Comparison of ENCODE assay signal across 8 cellular contexts in the genomic region with DNA sequence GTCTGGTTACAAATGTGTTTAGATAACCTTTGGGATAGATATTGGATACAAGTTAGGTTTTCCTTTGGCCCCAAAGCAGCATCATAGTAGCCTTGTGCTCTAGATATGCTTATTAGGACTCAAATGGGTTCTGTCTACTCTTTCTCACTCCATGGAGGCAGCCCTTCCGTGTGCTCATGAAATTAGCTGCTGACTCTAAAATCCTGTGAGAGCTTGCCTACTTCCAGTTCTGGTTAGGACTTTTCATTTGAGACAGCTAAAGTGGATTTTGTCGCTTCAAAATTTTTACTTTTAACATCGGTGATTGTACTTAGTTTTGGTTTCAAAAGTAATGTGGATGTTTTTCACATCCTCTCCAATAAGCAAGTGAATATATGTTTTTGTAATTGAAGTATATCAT. TPM values are rescaled to one million over a fixed set of nuclear protein-coding genes. Genes with fewer than 3 reads are reported as not detected.
DNase-seq lines count a peak whose midpoint lies in the region; ATAC-seq and TF ChIP-seq lines count a peak whose summit lies in the region.

No MANE protein-coding gene starts in this region.

- TF ChIP-seq CTCF in SK-N-SH (IDR thresholded peaks at IDR 0.05) (no peak), adrenal gland (IDR thresholded peaks at IDR 0.05) (no peak)

- H3K4me2 ChIP-seq in SK-N-SH: peak overlapping the region; percentile 88

- ATAC-seq in SK-N-SH treated with all-trans-retinoic acid at 6 μM for 48 hours (no peak), HG03159 (IDR thresholded peaks at IDR 0.05; ENCODE audit: unreplicated experiment) (no peak), GM21390 (IDR thresholded peaks at IDR 0.05; ENCODE audit: unreplicated experiment) (no peak)

- peaks cover 59% of the 10 kb centered on the region for H3K79me2 ChIP-seq in SK-N-SH (ENCODE audit: insufficient read depth)

- POLR2A ChIA-PET in SK-N-SH (lab: Yijun Ruan, JAX): interaction anchor here (0.6 kb wide), 1 partner anchor 74 kb away, joined by 3 read pairs; no protein-coding TSS in a partner anchor

- no peak for TF ChIP-seq EP300 in SK-N-SH (IDR thresholded peaks at IDR 0.05; ENCODE audit: borderline replicate concordance in 1 of 2, low read depth in 1 of 2, low read length in 1 of 2)

- 47% methylated on average over 3 of the region's 3 CpGs for WGBS in SK-N-SH (ENCODE audit: low lambda C conversion rate)
- whole genome bisulfite sequencing in adrenal gland, 4 donors: 31 to 42% (median 41%) methylated on average over 3 of the region's 3 CpGs

- TF ChIP-seq RAD21 in SK-N-SH (IDR thresholded peaks at IDR 0.05; ENCODE audit: low read length): no peak

- peaks cover 31 to 45% of the 10 kb centered on the region in 2 experiments for H3K36me3 ChIP-seq in SK-N-SH (replicated peaks in 1 of 2; ENCODE audit: control insufficient read depth in 1 of 2, insufficient read depth in 2 of 2, low read length in 1 of 2)
- peaks cover 0 to 17% of the 10 kb centered on the region in 2 donors for H3K36me3 ChIP-seq in adrenal gland (replicated peaks in 1 of 2)
- H3K36me3 ChIP-seq in subcutaneous abdominal adipose tissue (ENCODE audit: control insufficient read depth in 5 of 5, insufficient read depth in 5 of 5, low read length in 5 of 5): peaks cover 22 to 35% (median 24%) of the 10 kb centered on the region in 5 donors

- no peak for TF ChIP-seq POLR2A in adrenal gland (IDR thresholded peaks at IDR 0.05)

- H3K9me3 ChIP-seq in SK-N-SH (no peaks in the 10 kb centered on the region), adrenal gland (replicated peaks in 1 of 3) (no peaks in the 10 kb centered on the region), subcutaneous abdominal adipose tissue (ENCODE audit: control insufficient read depth in 5 of 5, low read length in 5 of 5) (no peaks in the 10 kb centered on the region)

- H3K4me1 ChIP-seq in SK-N-SH (ENCODE audit: control insufficient read depth in 1 of 2, insufficient read depth in 2 of 2, low read depth in 1 of 2, low read length in 1 of 2) (peaks cover 17 to 27% of the 10 kb centered on the region in 2 experiments), adrenal gland (replicated peaks in 1 of 2) (peaks cover 34 to 51% of the 10 kb centered on the region in 2 donors), subcutaneous abdominal adipose tissue (ENCODE audit: control insufficient read depth in 5 of 5, insufficient read depth in 5 of 5, low read length in 5 of 5) (peaks cover 10 to 59% (median 50%) of the 10 kb centered on the region in 5 donors)

- peaks cover 17% of the 10 kb centered on the region for H3F3A ChIP-seq in SK-N-SH (replicated peaks; ENCODE audit: insufficient read depth)

- peak overlapping the region; percentile 82 to 94; a peak in 3 of 4 replicates for H3K27ac ChIP-seq in SK-N-SH (ENCODE audit: low read depth in 2 of 2, low read length in 1 of 2)
- H3K27ac ChIP-seq in adrenal gland: peak overlapping the region; percentile 50 to 100 (median 98)
- peak overlapping the region; percentile 81 for H3K27ac ChIP-seq in layer of hippocampus (ENCODE audit: low read depth, low read length)
- peak overlapping the region; percentile 95 for H3K27ac ChIP-seq in subcutaneous abdominal adipose tissue (ENCODE audit: low read depth, low read length)

- H3K27me3 ChIP-seq in SK-N-SH (ENCODE audit: insufficient read depth) (no peaks in the 10 kb centered on the region), adrenal gland (no peaks in the 10 kb centered on the region), layer of hippocampus (ENCODE audit: control insufficient read depth, insufficient read depth, low read length) (no peaks in the 10 kb centered on the region), subcutaneous abdominal adipose tissue (ENCODE audit: control insufficient read depth in 5 of 5, insufficient read depth in 4 of 5, low read length in 5 of 5) (no peaks in the 10 kb centered on the region)

- H3K9ac ChIP-seq in SK-N-SH (peak overlapping the region; percentile 77), subcutaneous abdominal adipose tissue (ENCODE audit: low read length in 5 of 5) (peak overlapping the region; percentile 56 to 99 (median 93))

- CTCF ChIA-PET in SK-N-SH (lab: Yijun Ruan, JAX): interaction anchor here (1.2 to 2.3 kb wide), 3 partner anchors 138 to 844 kb away, joined by 4 to 12 read pairs (median 8); no protein-coding TSS in a partner anchor

- DNase-seq in SK-N-SH (no peak), adrenal gland (no peak), NCI-H748 treated with DMSO at 0.1 percent for 48 hours (lab: John Stamatoyannopoulos, UW) (no peak)

- H3K9me2 ChIP-seq in SK-N-SH: no peaks in the 10 kb centered on the region

- H2AFZ ChIP-seq in SK-N-SH (ENCODE audit: low read depth): no peak overlapping the region

- intact Hi-C loops in adrenal gland (cut with DNase I): no loop called here

- H3K4me3 ChIP-seq in SK-N-SH (ENCODE audit: low read depth in 2 of 2, low read length in 1 of 2) (peak overlapping the region; percentile 78 to 83), adrenal gland (peak overlapping the region; percentile 13 to 88 (median 60)), subcutaneous abdominal adipose tissue (ENCODE audit: low read depth in 1 of 5, low read length in 5 of 5) (peak overlapping the region; percentile 82 to 92 (median 87))

- H4K20me1 ChIP-seq in SK-N-SH (ENCODE audit: insufficient read depth): peaks cover 57% of the 10 kb centered on the region

TF ChIP-seq in SK-N-SH, 30 proteins besides CTCF, POLR2A, EP300 and RAD21 (continues in another document):
- TF ChIP-seq GABPA (IDR thresholded peaks at IDR 0.05; ENCODE audit: low read depth) (no peak), RFX5 (IDR thresholded peaks at IDR 0.05; ENCODE audit: low read length) (no peak), MXI1 (IDR thresholded peaks at IDR 0.05; ENCODE audit: low read depth, low read length) (no peak), FOSL2 (IDR thresholded peaks at IDR 0.05; ENCODE audit: borderline replicate concordance, low read depth) (no peak), YY1 (IDR thresholded peaks at IDR 0.05; ENCODE audit: low read depth) (no peak), TEAD4 (IDR thresholded peaks at IDR 0.05; ENCODE audit: borderline replicate concordance, insufficient read depth) (no peak)
- TF ChIP-seq, protein P1, sequence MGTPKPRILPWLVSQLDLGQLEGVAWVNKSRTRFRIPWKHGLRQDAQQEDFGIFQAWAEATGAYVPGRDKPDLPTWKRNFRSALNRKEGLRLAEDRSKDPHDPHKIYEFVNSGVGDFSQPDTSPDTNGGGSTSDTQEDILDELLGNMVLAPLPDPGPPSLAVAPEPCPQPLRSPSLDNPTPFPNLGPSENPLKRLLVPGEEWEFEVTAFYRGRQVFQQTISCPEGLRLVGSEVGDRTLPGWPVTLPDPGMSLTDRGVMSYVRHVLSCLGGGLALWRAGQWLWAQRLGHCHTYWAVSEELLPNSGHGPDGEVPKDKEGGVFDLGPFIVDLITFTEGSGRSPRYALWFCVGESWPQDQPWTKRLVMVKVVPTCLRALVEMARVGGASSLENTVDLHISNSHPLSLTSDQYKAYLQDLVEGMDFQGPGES (IDR thresholded peaks at IDR 0.05; ENCODE audit: low read depth, low read length): no peak
- TF ChIP-seq, protein P2, sequence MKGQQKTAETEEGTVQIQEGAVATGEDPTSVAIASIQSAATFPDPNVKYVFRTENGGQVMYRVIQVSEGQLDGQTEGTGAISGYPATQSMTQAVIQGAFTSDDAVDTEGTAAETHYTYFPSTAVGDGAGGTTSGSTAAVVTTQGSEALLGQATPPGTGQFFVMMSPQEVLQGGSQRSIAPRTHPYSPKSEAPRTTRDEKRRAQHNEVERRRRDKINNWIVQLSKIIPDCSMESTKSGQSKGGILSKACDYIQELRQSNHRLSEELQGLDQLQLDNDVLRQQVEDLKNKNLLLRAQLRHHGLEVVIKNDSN (IDR thresholded peaks at IDR 0.05; ENCODE audit: borderline replicate concordance, low read depth): no peak

TF ChIP-seq in SK-N-SH treated with all-trans-retinoic acid at 6 μM for 48 hours, 23 proteins besides CTCF, POLR2A, EP300 and RAD21 (continues in another document):
- TF ChIP-seq RARB (CRISPR knock-in tag; IDR thresholded peaks at IDR 0.05) (no peak), ARNTL (CRISPR knock-in tag; IDR thresholded peaks at IDR 0.05; ENCODE audit: borderline replicate concordance, low read depth) (no peak), TCF4 (CRISPR knock-in tag; IDR thresholded peaks at IDR 0.05; ENCODE audit: borderline replicate concordance) (no peak), BACH2 (CRISPR knock-in tag; IDR thresholded peaks at IDR 0.05; ENCODE audit: borderline replicate concordance) (no peak), SNAI2 (CRISPR knock-in tag; IDR thresholded peaks at IDR 0.05) (no peak)
- TF ChIP-seq, protein P3, sequence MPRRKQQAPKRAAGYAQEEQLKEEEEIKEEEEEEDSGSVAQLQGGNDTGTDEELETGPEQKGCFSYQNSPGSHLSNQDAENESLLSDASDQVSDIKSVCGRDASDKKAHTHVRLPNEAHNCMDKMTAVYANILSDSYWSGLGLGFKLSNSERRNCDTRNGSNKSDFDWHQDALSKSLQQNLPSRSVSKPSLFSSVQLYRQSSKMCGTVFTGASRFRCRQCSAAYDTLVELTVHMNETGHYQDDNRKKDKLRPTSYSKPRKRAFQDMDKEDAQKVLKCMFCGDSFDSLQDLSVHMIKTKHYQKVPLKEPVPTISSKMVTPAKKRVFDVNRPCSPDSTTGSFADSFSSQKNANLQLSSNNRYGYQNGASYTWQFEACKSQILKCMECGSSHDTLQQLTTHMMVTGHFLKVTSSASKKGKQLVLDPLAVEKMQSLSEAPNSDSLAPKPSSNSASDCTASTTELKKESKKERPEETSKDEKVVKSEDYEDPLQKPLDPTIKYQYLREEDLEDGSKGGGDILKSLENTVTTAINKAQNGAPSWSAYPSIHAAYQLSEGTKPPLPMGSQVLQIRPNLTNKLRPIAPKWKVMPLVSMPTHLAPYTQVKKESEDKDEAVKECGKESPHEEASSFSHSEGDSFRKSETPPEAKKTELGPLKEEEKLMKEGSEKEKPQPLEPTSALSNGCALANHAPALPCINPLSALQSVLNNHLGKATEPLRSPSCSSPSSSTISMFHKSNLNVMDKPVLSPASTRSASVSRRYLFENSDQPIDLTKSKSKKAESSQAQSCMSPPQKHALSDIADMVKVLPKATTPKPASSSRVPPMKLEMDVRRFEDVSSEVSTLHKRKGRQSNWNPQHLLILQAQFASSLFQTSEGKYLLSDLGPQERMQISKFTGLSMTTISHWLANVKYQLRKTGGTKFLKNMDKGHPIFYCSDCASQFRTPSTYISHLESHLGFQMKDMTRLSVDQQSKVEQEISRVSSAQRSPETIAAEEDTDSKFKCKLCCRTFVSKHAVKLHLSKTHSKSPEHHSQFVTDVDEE (CRISPR knock-in tag; IDR thresholded peaks at IDR 0.05): no peak

RNA-seq across cellular contexts. Expression of gene CDV3, which starts 1.6 kb away (rescaled TPM):
- 35.4 and 43.2 TPM in 2 replicates for polyA plus RNA-seq in SK-N-SH (2012; rRNA removed)
- polyA plus RNA-seq in SK-N-SH (2012; cell fraction: cytosol; rRNA removed): 53.6 and 71.5 TPM in 2 replicates
- polyA plus RNA-seq in SK-N-SH (2012; cell fraction: nucleus; rRNA removed): 10.3 and 24.0 TPM in 2 replicates
- total RNA-seq in adrenal gland: 100 to 1,000 TPM in 6 of 8 donors, 10 to 100 TPM in 2; 71.1 to 236 (median 124) TPM
- 100 to 1,000 TPM in 1 of 3 donors, 10 to 100 TPM in 2; 30.8 to 309 (median 36.7) TPM for polyA plus RNA-seq in adrenal gland
